Comparison of ENCODE assay signal across 8 cellular contexts in the genomic region with DNA sequence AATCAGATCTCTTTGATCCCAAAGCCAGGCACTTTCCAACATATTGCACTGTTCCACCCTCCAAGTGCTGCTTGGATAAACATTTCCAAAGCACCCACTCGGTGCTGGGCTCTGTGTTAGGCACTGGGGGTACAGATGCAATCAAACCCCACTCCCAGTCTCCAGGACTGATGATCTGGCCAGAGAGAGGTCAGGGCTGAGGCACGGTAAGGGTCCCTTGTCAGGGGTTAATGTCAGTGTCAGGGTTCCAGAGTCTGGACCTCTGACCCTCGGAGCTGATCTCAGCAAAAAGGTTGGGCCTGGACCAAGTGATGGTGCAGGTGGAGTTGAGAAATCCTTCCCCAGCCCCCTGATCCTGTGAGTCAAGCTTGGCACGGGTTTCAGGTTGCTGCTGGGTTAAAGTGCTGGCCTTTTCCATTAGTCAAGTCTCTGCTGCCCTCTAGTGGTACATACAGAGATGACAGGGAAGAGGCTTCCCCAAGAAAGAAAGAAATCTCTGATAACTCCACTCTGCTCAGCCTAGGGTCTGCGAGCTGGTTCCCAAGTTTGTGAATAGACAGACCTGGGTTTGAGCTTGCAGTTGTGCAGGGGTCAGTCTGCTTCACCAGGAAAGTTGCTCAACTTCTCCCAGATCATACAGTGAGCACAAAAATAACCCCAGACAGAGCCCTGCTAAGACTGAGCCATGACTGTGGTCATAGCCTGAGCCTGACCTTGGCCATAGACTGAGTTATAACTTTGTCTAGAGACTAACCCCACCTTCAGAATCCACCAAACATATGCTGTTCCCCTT.
DNase-seq lines count a peak whose midpoint lies in the region; ATAC-seq and TF ChIP-seq lines count a peak whose summit lies in the region.

No MANE protein-coding gene starts in this region.

- H3K4me1 ChIP-seq in SJCRH30: no peaks in the 10 kb centered on the region

- peaks cover 14% of the 10 kb centered on the region for H3K27me3 Mint-ChIP-seq in MCF 10A (ENCODE audit: insufficient read depth, unreplicated experiment)

- BruUV-seq in MCF 10A (replicated peaks; lab: Mats Ljungman, UMichigan): no TSS peak

- H3K27ac Mint-ChIP-seq in MCF 10A (ENCODE audit: low read depth, unreplicated experiment): no peak overlapping the region

- H3K4me1 Mint-ChIP-seq in MCF 10A (ENCODE audit: insufficient read depth, unreplicated experiment): no peaks in the 10 kb centered on the region

- H3K27ac ChIP-seq in SJCRH30: no peak overlapping the region

- H3K4me3 Mint-ChIP-seq in MCF 10A (ENCODE audit: unreplicated experiment): no peak overlapping the region

- POLR2A ChIA-PET in MCF 10A (lab: Yijun Ruan, JAX): interaction anchor here (0.6 kb wide), 1 partner anchor 1478 kb away, joined by 3 read pairs; no protein-coding TSS in a partner anchor

- CTCF ChIA-PET in MCF 10A (lab: Yijun Ruan, JAX): interaction anchor here (0.5 to 4.0 kb wide), 43 partner anchors 9 to 1956 kb away, joined by 3 to 28 read pairs (median 3); no protein-coding TSS in a partner anchor

- no peaks in the 10 kb centered on the region for H3K9me3 Mint-ChIP-seq in MCF 10A (ENCODE audit: unreplicated experiment)

- TF ChIP-seq CTCF in LNCaP clone FGC (IDR thresholded peaks at IDR 0.05; ENCODE audit: control insufficient read depth, extremely low read depth, insufficient read depth) (peak; percentile 85), MCF 10A (IDR thresholded peaks at IDR 0.05; ENCODE audit: unreplicated experiment) (peak; percentile 85)

- DNase-seq in COR-L47 (lab: John Stamatoyannopoulos, UW) (peak; percentile 54), GM19238 (ENCODE audit: insufficient read length, low spot score) (peak; percentile 41), LNCaP clone FGC (ENCODE audit: low read depth) (peak; percentile 38), SJCRH30 (peak; percentile 65 to 88), MCF 10A (ENCODE audit: unreplicated experiment) (peak; percentile 86), islet precursor cell (peak; percentile 80)
- DNase-seq in stimulated activated CD4-positive, alpha-beta T cell treated with anti-CD3 and anti-CD28 coated beads, Interleukin-4, amount 100 ng/mL, for 48 hours (ENCODE audit: low read depth in 2 of 2): peak; percentile 8 to 32

- 0 out of 2 replicates have a peak, but pooled peaks cover 2% of the 10 kb centered on the region for H3K9me3 ChIP-seq in SJCRH30 (replicated peaks)

- no peaks in the 10 kb centered on the region for H3K27me3 ChIP-seq in SJCRH30

- ATAC-seq in GM19328 (IDR thresholded peaks at IDR 0.05; ENCODE audit: unreplicated experiment): no peak

- H3K4me3 ChIP-seq in LNCaP clone FGC (ENCODE audit: low read depth, low read length) (no peak overlapping the region), SJCRH30 (no peak overlapping the region)

- no peaks in the 10 kb centered on the region for H3K36me3 ChIP-seq in SJCRH30

- intact Hi-C loops in MCF 10A (cut with micrococcal nuclease): loop anchor here (1.0 to 10.0 kb wide), 5 partner anchors 1244 to 1794 kb away; no protein-coding TSS in a partner anchor

- H3K36me3 Mint-ChIP-seq in MCF 10A (ENCODE audit: insufficient read depth, unreplicated experiment): no peaks in the 10 kb centered on the region

Comparison
In these comparisons a context has a peak if more than half of its experiments do, and no peak if none do; other contexts are left out.
1. DNase-seq: peak in every context shown above with its lines; median percentile 86 in MCF 10A; 80 in islet precursor cell; 76 in SJCRH30; 54 in COR-L47; 41 in GM19238; 38 in LNCaP clone FGC; 20 in stimulated activated CD4-positive, alpha-beta T cell treated with anti-CD3 and anti-CD28 coated beads, Interleukin-4, amount 100 ng/mL, for 48 hours.